8 cellular contexts compared by ENCODE assay signal in genomic region chr19:55257461-55258411, GRCh38. TPM values are rescaled to one million over a fixed set of nuclear protein-coding genes. Genes with fewer than 3 reads are reported as not detected.
DNase-seq lines count a peak whose midpoint lies in the region; ATAC-seq and TF ChIP-seq lines count a peak whose summit lies in the region.

No MANE protein-coding gene starts in this region.

- no peak overlapping the region for H2BK12ac ChIP-seq in neuronal stem cell (ENCODE audit: low read length)

- H4K8ac ChIP-seq in neuronal stem cell (ENCODE audit: low read depth, low read length) = no peak overlapping the region

- H3K23ac ChIP-seq in neuronal stem cell (ENCODE audit: low read depth, low read length, poor library complexity) = peak overlapping the region; percentile 47

- H3K14ac ChIP-seq in neuronal stem cell (ENCODE audit: low read length) = peak overlapping the region; percentile 31

- H4K91ac ChIP-seq in neuronal stem cell (ENCODE audit: low read depth, low read length, poor library complexity) = no peak overlapping the region

- peak overlapping the region; percentile 81 for H3K4me2 ChIP-seq in neuronal stem cell (ENCODE audit: insufficient read depth, low read length, poor library complexity, severe bottlenecking)

- no peak for ATAC-seq in HG03354 (IDR thresholded peaks at IDR 0.05; ENCODE audit: poor library complexity, severe bottlenecking, unreplicated experiment)
- ATAC-seq in GM18873 (IDR thresholded peaks at IDR 0.05; ENCODE audit: low FRiP score, unreplicated experiment) = no peak

- peaks cover 17% of the 10 kb centered on the region for H3K79me1 ChIP-seq in neuronal stem cell (ENCODE audit: low read depth, low read length)

- H3K27ac ChIP-seq in C4-2B (peak overlapping the region; percentile 93), WERI-Rb-1 (peak overlapping the region; percentile 98), neuronal stem cell (replicated peaks; ENCODE audit: low read length) (no peak overlapping the region)

- POLR2A ChIA-PET in HEK293T (lab: Yijun Ruan, JAX) = interaction anchor here (2.3 to 2.8 kb wide), 2 partner anchors 12 to 21 kb away, joined by 13 to 34 read pairs; partner anchors contain the start of gene HSPBP1

- peak overlapping the region; percentile 86 for H3K9ac ChIP-seq in neuronal stem cell (ENCODE audit: low read depth, low read length, poor library complexity)

- CTCF ChIA-PET in HEK293T (lab: Yijun Ruan, JAX) = no interaction called here

- DNase-seq in HEK293T (ENCODE audit: extremely low spot score) = peak; percentile 25
- peak; percentile 42 for DNase-seq in WERI-Rb-1
- peak; percentile 50 to 66 for DNase-seq in erythroblast (lab: John Stamatoyannopoulos, UW)
- DNase-seq in neuronal stem cell (ENCODE audit: low spot score) = no peak
- DNase-seq in NCI-H1694 treated with DMSO at 0.1 percent for 48 hours (lab: John Stamatoyannopoulos, UW) = no peak

- no CpG with 5 or more reads among the region's 49 CpGs for whole genome bisulfite sequencing in neuronal stem cell (ENCODE audit: extremely low coverage in 2 of 2, insufficient read length in 2 of 2, insufficient replicate concordance in 1 of 2), 2 donors

- no peak overlapping the region for H2AK5ac ChIP-seq in neuronal stem cell (ENCODE audit: low read depth, low read length)

- peak overlapping the region; percentile 70 for H3K18ac ChIP-seq in neuronal stem cell (ENCODE audit: low read length)

- peak overlapping the region; percentile 83 for H2BK5ac ChIP-seq in neuronal stem cell (ENCODE audit: low read length)

- peaks cover 12 to 17% of the 10 kb centered on the region in 2 donors for H3K4me1 ChIP-seq in neuronal stem cell (ENCODE audit: control insufficient read depth in 2 of 2, insufficient read depth in 1 of 2, low read depth in 1 of 2, low read length in 2 of 2)

- TF ChIP-seq CTCF in C4-2B (conservative IDR thresholded peaks at IDR 0.05) (no peak), WERI-Rb-1 (IDR thresholded peaks at IDR 0.05; ENCODE audit: low read depth, low read length) (no peak)

- H3K4ac ChIP-seq in neuronal stem cell (ENCODE audit: low read length) = no peak overlapping the region

- no peak overlapping the region for H2BK120ac ChIP-seq in neuronal stem cell (ENCODE audit: low read depth, low read length)

- peak overlapping the region; percentile 88 for H2AFZ ChIP-seq in neuronal stem cell (ENCODE audit: low read length)

- H3K4me3 ChIP-seq in WERI-Rb-1 (ENCODE audit: low read depth, low read length) (peak overlapping the region; percentile 83), neuronal stem cell (ENCODE audit: low read length in 2 of 2) (peak overlapping the region; percentile 90 to 99)

- no peak overlapping the region for H2BK15ac ChIP-seq in neuronal stem cell (ENCODE audit: low read length)

- H3K36me3 ChIP-seq in WERI-Rb-1 (peaks cover 46% of the 10 kb centered on the region), neuronal stem cell (replicated peaks in 1 of 2; ENCODE audit: control insufficient read depth in 2 of 2, insufficient read depth in 2 of 2, low read length in 2 of 2) (peaks cover 0 to 24% of the 10 kb centered on the region in 2 donors)

- no peak for TF ChIP-seq POLR2A in erythroblast (IDR thresholded peaks at IDR 0.05; ENCODE audit: low read length)

- H3K27me3 ChIP-seq in WERI-Rb-1 (ENCODE audit: insufficient read depth, low read depth, severe bottlenecking) = no peaks in the 10 kb centered on the region
- H3K27me3 ChIP-seq in neuronal stem cell (ENCODE audit: control insufficient read depth in 3 of 3, insufficient read depth in 3 of 3, low read depth in 1 of 3, low read length in 3 of 3) = no peaks in the 10 kb centered on the region

- H3K9me3 ChIP-seq in WERI-Rb-1 (ENCODE audit: severe bottlenecking) (no peaks in the 10 kb centered on the region), neuronal stem cell (replicated peaks in 1 of 2; ENCODE audit: control insufficient read depth in 2 of 2, insufficient read depth in 1 of 2, low read depth in 1 of 2, low read length in 2 of 2) (no peaks in the 10 kb centered on the region)

TF ChIP-seq in HEK293T, 16 proteins besides CTCF, POLR2A, EP300 and RAD21:
- TF ChIP-seq L3MBTL2 (conservative IDR thresholded peaks at IDR 0.05) (0 out of 2 replicates have a peak, but pooled peaks have one; percentile 16), FOXK2 (IDR thresholded peaks at IDR 0.05) (no peak), CTBP1 (IDR thresholded peaks at IDR 0.05; ENCODE audit: borderline replicate concordance) (no peak)
TF ChIP-seq in HEK293T: peak in this region for 1.

RNA-seq across cellular contexts. Expression of gene PPP6R1, which starts 1.1 kb away (rescaled TPM):
- polyA plus RNA-seq in neuronal stem cell (2013, experiment 1 of 2) = 33.0 TPM
- polyA plus RNA-seq in neuronal stem cell (2013, experiment 2 of 2) = 32.6 TPM

RNA-seq across cellular contexts. Expression of gene HSPBP1, which starts 22.2 kb away (rescaled TPM):
- polyA plus RNA-seq in neuronal stem cell (2013, experiment 1 of 2) = 32.8 TPM
- 30.1 TPM for polyA plus RNA-seq in neuronal stem cell (2013, experiment 2 of 2)

RNA-seq across cellular contexts. Expression of gene BRSK1, which starts 26.1 kb away (rescaled TPM):
- 30.5 TPM for polyA plus RNA-seq in neuronal stem cell (2013, experiment 1 of 2)
- 31.6 TPM for polyA plus RNA-seq in neuronal stem cell (2013, experiment 2 of 2)

RNA-seq across cellular contexts. Expression of gene TMEM86B, which starts 29.2 kb away (rescaled TPM):
- polyA plus RNA-seq in neuronal stem cell (2013, experiment 1 of 2) = 3.0 TPM
- polyA plus RNA-seq in neuronal stem cell (2013, experiment 2 of 2) = 3.0 TPM

RNA-seq across cellular contexts. Expression of gene PTPRH, which starts 48.4 kb away (rescaled TPM):
- 0.29 TPM for polyA plus RNA-seq in neuronal stem cell (2013, experiment 1 of 2)
- 0.17 TPM for polyA plus RNA-seq in neuronal stem cell (2013, experiment 2 of 2)

Comparison
In these comparisons a context has a peak if more than half of its experiments do, and no peak if none do; other contexts are left out.
1. DNase-seq: peak in HEK293T (single experiment), WERI-Rb-1 (single experiment) and erythroblast (2 of 2); none in neuronal stem cell (single experiment) and NCI-H1694 treated with DMSO at 0.1 percent for 48 hours (single experiment).